ENCODE assay signal across 1 cellular context in the genomic region with DNA sequence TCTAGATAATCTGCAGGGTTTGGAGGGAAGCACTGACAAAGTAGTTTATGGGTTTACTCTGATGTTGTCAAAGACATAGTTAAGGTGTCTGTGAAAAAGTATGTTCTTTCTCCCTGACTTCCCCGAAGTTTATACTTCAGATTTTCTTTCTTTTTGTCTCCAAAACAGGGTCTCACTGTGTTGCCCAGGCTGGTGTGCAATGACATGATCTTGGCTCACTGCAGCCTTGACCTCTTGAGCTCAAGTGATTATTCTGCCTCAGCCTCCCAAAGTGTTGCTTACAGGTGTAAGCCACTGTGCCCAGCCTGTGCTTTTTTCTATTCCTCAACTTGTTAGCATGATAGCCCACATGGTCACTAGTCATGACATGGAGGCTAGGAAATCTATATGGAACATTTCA.
TF ChIP-seq lines count a peak whose summit lies in the region.

No MANE protein-coding gene starts in this region.

TF ChIP-seq in GM12878, 131 proteins besides CTCF, POLR2A, EP300 and RAD21:
- TF ChIP-seq NBN (IDR thresholded peaks at IDR 0.05) (no peak), MYB (IDR thresholded peaks at IDR 0.05; ENCODE audit: borderline replicate concordance, low read depth, low read length) (no peak), KLF5 (IDR thresholded peaks at IDR 0.05; ENCODE audit: partially characterized antibody) (no peak)
- TF ChIP-seq, protein P1, sequence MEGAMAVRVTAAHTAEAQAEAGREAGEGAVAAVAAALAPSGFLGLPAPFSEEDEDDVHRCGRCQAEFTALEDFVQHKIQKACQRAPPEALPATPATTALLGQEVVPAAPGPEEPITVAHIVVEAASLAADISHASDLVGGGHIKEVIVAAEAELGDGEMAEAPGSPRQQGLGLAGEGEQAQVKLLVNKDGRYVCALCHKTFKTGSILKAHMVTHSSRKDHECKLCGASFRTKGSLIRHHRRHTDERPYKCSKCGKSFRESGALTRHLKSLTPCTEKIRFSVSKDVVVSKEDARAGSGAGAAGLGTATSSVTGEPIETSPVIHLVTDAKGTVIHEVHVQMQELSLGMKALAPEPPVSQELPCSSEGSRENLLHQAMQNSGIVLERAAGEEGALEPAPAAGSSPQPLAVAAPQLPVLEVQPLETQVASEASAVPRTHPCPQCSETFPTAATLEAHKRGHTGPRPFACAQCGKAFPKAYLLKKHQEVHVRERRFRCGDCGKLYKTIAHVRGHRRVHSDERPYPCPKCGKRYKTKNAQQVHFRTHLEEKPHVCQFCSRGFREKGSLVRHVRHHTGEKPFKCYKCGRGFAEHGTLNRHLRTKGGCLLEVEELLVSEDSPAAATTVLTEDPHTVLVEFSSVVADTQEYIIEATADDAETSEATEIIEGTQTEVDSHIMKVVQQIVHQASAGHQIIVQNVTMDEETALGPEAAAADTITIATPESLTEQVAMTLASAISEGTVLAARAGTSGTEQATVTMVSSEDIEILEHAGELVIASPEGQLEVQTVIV (IDR thresholded peaks at IDR 0.05; ENCODE audit: borderline replicate concordance, partially characterized antibody), result no peak
